7 cellular contexts compared by ENCODE assay signal in genomic region chr16:30065943-30066881, GRCh38. TPM values are rescaled to one million over a fixed set of nuclear protein-coding genes. Genes with fewer than 3 reads are reported as not detected.
DNase-seq lines count a peak whose midpoint lies in the region; ATAC-seq, FAIRE-seq and TF ChIP-seq lines count a peak whose summit lies in the region.

No MANE protein-coding gene starts in this region.

- no peak for TF ChIP-seq EP300 in GM12878 (IDR thresholded peaks at IDR 0.05; ENCODE audit: borderline replicate concordance in 1 of 2, control insufficient read depth in 1 of 2, low read depth in 2 of 2, low read length in 2 of 2)

- CTCF ChIA-PET in GM12878 (lab: Yijun Ruan, JAX): interaction anchor here (2.2 to 8.5 kb wide), 4 partner anchors 10 to 34 kb away, joined by 9 to 77 read pairs (median 30); partner anchors contain the start of genes PPP4C and TBX6

- H4K20me1 ChIP-seq in GM12878 (ENCODE audit: control insufficient read depth, insufficient read depth): peaks cover 24% of the 10 kb centered on the region

- H3K9me3 ChIP-seq in NT2/D1 (ENCODE audit: insufficient read depth, low read length): no peaks in the 10 kb centered on the region
- H3K9me3 ChIP-seq in GM12878 (replicated peaks; ENCODE audit: control insufficient read depth, insufficient read depth, low read length): no peaks in the 10 kb centered on the region

- no peak overlapping the region for H2AFZ ChIP-seq in GM12878 (ENCODE audit: control insufficient read depth, low read depth, low read length)

- no peak for TF ChIP-seq POLR2A in GM12878 (IDR thresholded peaks at IDR 0.05; ENCODE audit: low read depth, low read length)

- H3K4me3 ChIP-seq in NT2/D1 (ENCODE audit: insufficient read length, low read depth) (peak overlapping the region; percentile 98), GM12878 (peak overlapping the region; percentile 87), kidney epithelial cell (ENCODE audit: low read depth, low read length) (peak overlapping the region; percentile 90)

- BruUV-seq in GM12878 (replicated peaks; lab: Mats Ljungman, UMichigan): no TSS peak

- no peaks in the 10 kb centered on the region for H3K27me3 ChIP-seq in NT2/D1 (ENCODE audit: insufficient read depth, insufficient read length)
- H3K27me3 ChIP-seq in GM12878 (replicated peaks in 1 of 2; ENCODE audit: control insufficient read depth in 2 of 2, insufficient read depth in 2 of 2, low read length in 1 of 2): no peaks in the 10 kb centered on the region
- no peaks in the 10 kb centered on the region for H3K27me3 ChIP-seq in kidney epithelial cell (ENCODE audit: control insufficient read depth, insufficient read depth, low read length)

- H3K79me2 ChIP-seq in GM12878 (ENCODE audit: control insufficient read depth, insufficient read depth, low read length): peaks cover 68% of the 10 kb centered on the region

- RAD21 ChIA-PET in GM12878 (lab: Charles Lee; ENCODE audit: unreplicated experiment): interaction anchor here (0.9 to 3.7 kb wide), 10 partner anchors 11 to 563 kb away, joined by 3 to 42 read pairs (median 4); partner anchors contain the start of genes CORO1A, TAOK2 and TBX6

- peak; percentile 3 for ATAC-seq in GM21381 (IDR thresholded peaks at IDR 0.05; ENCODE audit: unreplicated experiment)
- peak; percentile 2; the same call in 1 of the 3 replicates for ATAC-seq in GM12878

- 3% methylated on average over 46 of the region's 48 CpGs for WGBS in GM12878 (ENCODE audit: insufficient coverage, insufficient replicate concordance, low lambda C conversion rate, missing lambda C conversion rate)

- H3K4me2 ChIP-seq in GM12878 (ENCODE audit: control insufficient read depth, insufficient read depth): peak overlapping the region; percentile 95

- no peak for DNase-seq in NT2/D1 (ENCODE audit: low read depth, low spot score)
- DNase-seq in GM12878 (ENCODE audit: low read depth, low spot score): no peak
- no peak for DNase-seq in kidney epithelial cell (ENCODE audit: low read depth)
- DNase-seq in stimulated activated CD8-positive, alpha-beta memory T cell treated with anti-CD3 and anti-CD28 coated beads, Interleukin-12 subunit alpha, Interleukin-12 subunit beta, amount 100 ng/mL, for 4 hours (ENCODE audit: low read depth): peak; percentile 32
- DNase-seq in globus pallidus (ENCODE audit: low spot score): no peak
- DNase-seq in NCI-H2107 treated with DMSO at 0.1 percent for 48 hours (lab: John Stamatoyannopoulos, UW; ENCODE audit: unreplicated experiment): no peak

- in situ Hi-C loops in GM12878 (cut with MboI): no loop called here

- H3K27ac ChIP-seq in GM12878 (ENCODE audit: control insufficient read depth, insufficient read depth): peak overlapping the region; percentile 94

- no peak for TF ChIP-seq CTCF in GM12878 (IDR thresholded peaks at IDR 0.05 in 2 of 3, conservative IDR thresholded peaks at IDR 0.05 in 1 of 3; ENCODE audit: control insufficient read depth in 2 of 3, extremely low read depth in 1 of 3, insufficient read depth in 1 of 3, low read depth in 3 of 3, low read length in 3 of 3)
- no peak for TF ChIP-seq CTCF in kidney epithelial cell (IDR thresholded peaks at IDR 0.05; ENCODE audit: insufficient read depth, low read length, poor library complexity, severe bottlenecking)

- TF ChIP-seq RAD21 in GM12878 (IDR thresholded peaks at IDR 0.05; ENCODE audit: insufficient read depth, low read depth, low read length): no peak

- H3K36me3 ChIP-seq in NT2/D1 (ENCODE audit: insufficient read depth, insufficient read length, low read length) (peaks cover 53% of the 10 kb centered on the region), GM12878 (ENCODE audit: control insufficient read depth in 2 of 2, insufficient read depth in 2 of 2, low read length in 1 of 2) (peaks cover 30 to 32% of the 10 kb centered on the region in 2 experiments), kidney epithelial cell (ENCODE audit: control insufficient read depth, insufficient read depth, low read length) (peaks cover 1% of the 10 kb centered on the region)

- FAIRE-seq in GM12878 (lab: Jason Lieb, UNC): no peak

- SMC1A ChIA-PET in GM12878 (lab: Charles Lee; ENCODE audit: uncharacterized antibody, unreplicated experiment): interaction anchor here (1.0 kb wide), 3 partner anchors 11 to 27 kb away, joined by 3 to 5 read pairs (median 4); no protein-coding TSS in a partner anchor

- POLR2A ChIA-PET in GM12878 (lab: Charles Lee): interaction anchor here (0.6 to 4.3 kb wide), 18 partner anchors 9 to 584 kb away, joined by 3 to 21 read pairs (median 5); partner anchors contain the start of genes KIF22, PPP4C, TAOK2 and TBX6

- H3K4me1 ChIP-seq in NT2/D1 (ENCODE audit: insufficient read depth, insufficient read length): peaks cover 33% of the 10 kb centered on the region
- H3K4me1 ChIP-seq in GM12878 (ENCODE audit: control insufficient read depth, insufficient read depth, low read length): peaks cover 30% of the 10 kb centered on the region

- H3K9ac ChIP-seq in NT2/D1 (ENCODE audit: insufficient read length, low read depth) (peak overlapping the region; percentile 99), GM12878 (ENCODE audit: control insufficient read depth, insufficient read depth, low read length) (peak overlapping the region; percentile 93)

- intact Hi-C loops in GM12878 (cut with micrococcal nuclease; ENCODE audit: unreplicated experiment): no loop called here

RNA-seq across cellular contexts. Expression of gene ALDOA, which starts 0.7 kb away (rescaled TPM):
- 235 and 245 TPM in 2 replicates for total RNA-seq in GM12878 (2013; cell fraction: nucleolus; rRNA removed)
- total RNA-seq in GM12878 (2014; rRNA removed) (1,247 and 1,393 TPM in 2 replicates), GM12878 (2014; rRNA removed; fragmentation: Illumina TruSeq; extraction: Trizol) (804 and 922 TPM in 2 replicates), GM12878 (2021) (1,355 and 1,356 TPM in 2 replicates), kidney epithelial cell (826 and 1,130 TPM in 2 replicates)
- polyA plus RNA-seq in GM12878 (2011; ENCODE audit: low read depth): 1,146 TPM
- polyA plus RNA-seq in GM12878 (2011; rRNA removed) (672 and 1,081 TPM in 2 replicates), GM12878 (2014; fragmentation: Illumina TruSeq; extraction: Trizol) (300 and 751 TPM in 2 replicates), GM12878 (2014; fragmentation: Nextera tagmentation; extraction: Ambion mirVana) (100 to 1,000 TPM; 218 to 335 TPM), GM12878 (2014; rRNA removed) (1,109 and 1,522 TPM in 2 replicates), GM12878 (2016; fragmentation: Nextera tagmentation; extraction: Ambion mirVana) (1,000 to 10,000 TPM; 2,119 to 2,339 TPM)
- 1,688 and 1,856 TPM in 2 replicates for polyA plus RNA-seq in GM12878 (2011; cell fraction: cytosol; rRNA removed)
- 1,192 and 1,238 TPM in 2 replicates for polyA plus RNA-seq in GM12878 (2011; cell fraction: nucleus; rRNA removed)
- polyA plus RNA-seq in GM12878 (2012): 1,728 and 2,147 TPM in 2 replicates
- polyA minus RNA-seq in GM12878 (2011; rRNA and poly(A)+ RNA removed): 879 and 1,597 TPM in 2 replicates
- 780 and 912 TPM in 2 replicates for polyA minus RNA-seq in GM12878 (2011; cell fraction: cytosol; rRNA and poly(A)+ RNA removed)
- polyA minus RNA-seq in GM12878 (2011; cell fraction: nucleus; rRNA and poly(A)+ RNA removed): 308 and 419 TPM in 2 replicates

RNA-seq across cellular contexts. Expression of gene PPP4C, which starts 9.6 kb away (rescaled TPM):
- total RNA-seq in GM12878 (2013; cell fraction: nucleolus; rRNA removed): 25.0 and 30.4 TPM in 2 replicates
- total RNA-seq in GM12878 (2014; rRNA removed) (93.4 and 118 TPM in 2 replicates), GM12878 (2014; rRNA removed; fragmentation: Illumina TruSeq; extraction: Trizol) (63.9 and 75.0 TPM in 2 replicates), GM12878 (2021) (130 and 132 TPM in 2 replicates), kidney epithelial cell (126 and 139 TPM in 2 replicates)
- 59.0 TPM for polyA plus RNA-seq in GM12878 (2011; ENCODE audit: low read depth)
- polyA plus RNA-seq in GM12878 (2011; rRNA removed) (73.0 and 143 TPM in 2 replicates), GM12878 (2014; fragmentation: Illumina TruSeq; extraction: Trizol) (34.5 and 83.7 TPM in 2 replicates), GM12878 (2014; fragmentation: Nextera tagmentation; extraction: Ambion mirVana) (10 to 100 TPM in 1 of 2 experiments, 1 to 10 TPM in 1; 2.7 to 18.8 TPM), GM12878 (2014; rRNA removed) (165 and 178 TPM in 2 replicates), GM12878 (2016; fragmentation: Nextera tagmentation; extraction: Ambion mirVana) (100 to 1,000 TPM; 194 to 240 TPM)
- polyA plus RNA-seq in GM12878 (2011; cell fraction: cytosol; rRNA removed): 224 and 278 TPM in 2 replicates
- polyA plus RNA-seq in GM12878 (2011; cell fraction: nucleus; rRNA removed): 130 and 151 TPM in 2 replicates
- polyA plus RNA-seq in GM12878 (2012): 94.4 and 102 TPM in 2 replicates
- 341 and 402 TPM in 2 replicates for polyA minus RNA-seq in GM12878 (2011; rRNA and poly(A)+ RNA removed)
- 82.1 and 104 TPM in 2 replicates for polyA minus RNA-seq in GM12878 (2011; cell fraction: cytosol; rRNA and poly(A)+ RNA removed)
- polyA minus RNA-seq in GM12878 (2011; cell fraction: nucleus; rRNA and poly(A)+ RNA removed): 27.3 and 42.2 TPM in 2 replicates

RNA-seq across cellular contexts. Expression of gene TBX6, which starts 25.5 kb away (rescaled TPM):
- total RNA-seq in GM12878 (2013; cell fraction: nucleolus; rRNA removed): 3.5 and 5.1 TPM in 2 replicates
- 0.40 and 0.44 TPM in 2 replicates for total RNA-seq in GM12878 (2014; rRNA removed)
- total RNA-seq in GM12878 (2014; rRNA removed; fragmentation: Illumina TruSeq; extraction: Trizol): 0.09 and 0.18 TPM in 2 replicates
- total RNA-seq in GM12878 (2021): 0.54 and 1.0 TPM in 2 replicates
- 0.35 TPM for polyA plus RNA-seq in GM12878 (2011; ENCODE audit: low read depth)
- polyA plus RNA-seq in GM12878 (2011; rRNA removed): 0.19 and 0.39 TPM in 2 replicates
- polyA plus RNA-seq in GM12878 (2011; cell fraction: cytosol; rRNA removed): 0.49 and 0.57 TPM in 2 replicates
- 2.5 and 2.6 TPM in 2 replicates for polyA plus RNA-seq in GM12878 (2011; cell fraction: nucleus; rRNA removed)
- 1.3 and 1.7 TPM in 2 replicates for polyA plus RNA-seq in GM12878 (2012)
- 0.24 TPM in 1 of 2 replicates, not detected in the other for polyA plus RNA-seq in GM12878 (2014; fragmentation: Illumina TruSeq; extraction: Trizol)
- polyA plus RNA-seq in GM12878 (2014; fragmentation: Nextera tagmentation; extraction: Ambion mirVana): not detected
- 0.20 and 0.90 TPM in 2 replicates for polyA plus RNA-seq in GM12878 (2014; rRNA removed)
- polyA plus RNA-seq in GM12878 (2016; fragmentation: Nextera tagmentation; extraction: Ambion mirVana): under 1 TPM; 0.08 to 0.15 TPM
- polyA minus RNA-seq in GM12878 (2011; rRNA and poly(A)+ RNA removed): 1.1 TPM in 1 of 2 replicates, not detected in the other
- not detected in 2 replicates for polyA minus RNA-seq in GM12878 (2011; cell fraction: cytosol; rRNA and poly(A)+ RNA removed)
- polyA minus RNA-seq in GM12878 (2011; cell fraction: nucleus; rRNA and poly(A)+ RNA removed): 1.3 and 1.8 TPM in 2 replicates
- total RNA-seq in kidney epithelial cell: 0.55 and 0.58 TPM in 2 replicates

RNA-seq across cellular contexts. Expression of gene YPEL3, which starts 29.8 kb away (rescaled TPM):
- 16.5 and 18.6 TPM in 2 replicates for total RNA-seq in GM12878 (2013; cell fraction: nucleolus; rRNA removed)
- total RNA-seq in GM12878 (2014; rRNA removed) (7.5 and 11.5 TPM in 2 replicates), GM12878 (2014; rRNA removed; fragmentation: Illumina TruSeq; extraction: Trizol) (5.1 and 5.3 TPM in 2 replicates), GM12878 (2021) (13.3 and 13.8 TPM in 2 replicates), kidney epithelial cell (25.5 and 32.3 TPM in 2 replicates)
- polyA plus RNA-seq in GM12878 (2011; ENCODE audit: low read depth): 17.1 TPM
- polyA plus RNA-seq in GM12878 (2011; rRNA removed) (7.3 and 12.7 TPM in 2 replicates), GM12878 (2014; fragmentation: Illumina TruSeq; extraction: Trizol) (1.6 and 6.2 TPM in 2 replicates), GM12878 (2014; fragmentation: Nextera tagmentation; extraction: Ambion mirVana) (1 to 10 TPM; 1.3 to 3.1 TPM), GM12878 (2014; rRNA removed) (18.0 and 25.0 TPM in 2 replicates), GM12878 (2016; fragmentation: Nextera tagmentation; extraction: Ambion mirVana) (10 to 100 TPM; 19.1 to 22.0 TPM)
- 23.5 and 24.7 TPM in 2 replicates for polyA plus RNA-seq in GM12878 (2011; cell fraction: cytosol; rRNA removed)
- 30.2 and 30.8 TPM in 2 replicates for polyA plus RNA-seq in GM12878 (2011; cell fraction: nucleus; rRNA removed)
- polyA plus RNA-seq in GM12878 (2012): 59.4 and 63.5 TPM in 2 replicates
- 5.0 and 8.5 TPM in 2 replicates for polyA minus RNA-seq in GM12878 (2011; rRNA and poly(A)+ RNA removed)
- polyA minus RNA-seq in GM12878 (2011; cell fraction: cytosol; rRNA and poly(A)+ RNA removed): 4.7 and 4.9 TPM in 2 replicates
- polyA minus RNA-seq in GM12878 (2011; cell fraction: nucleus; rRNA and poly(A)+ RNA removed): 6.9 and 12.4 TPM in 2 replicates

RNA-seq across cellular contexts. Expression of gene TLCD3B, which starts 35.1 kb away (rescaled TPM):
- total RNA-seq in GM12878 (2013; cell fraction: nucleolus; rRNA removed): 0.76 TPM in 1 of 2 replicates, not detected in the other
- total RNA-seq in GM12878 (2014; rRNA removed) (0.22 TPM in 1 of 2 replicates, not detected in the other), GM12878 (2014; rRNA removed; fragmentation: Illumina TruSeq; extraction: Trizol) (0.13 TPM in 1 of 2 replicates, not detected in the other), GM12878 (2021) (0.29 and 0.51 TPM in 2 replicates), kidney epithelial cell (not detected in 2 replicates)
- 0.29 TPM for polyA plus RNA-seq in GM12878 (2011; ENCODE audit: low read depth)
- polyA plus RNA-seq in GM12878 (2011; rRNA removed) (0.08 and 0.12 TPM in 2 replicates), GM12878 (2014; fragmentation: Illumina TruSeq; extraction: Trizol) (0.35 TPM in 1 of 2 replicates, not detected in the other), GM12878 (2014; fragmentation: Nextera tagmentation; extraction: Ambion mirVana) (under 1 TPM in 1 of 2 experiments, not detected in 1; 0.05 TPM), GM12878 (2014; rRNA removed) (0.22 and 0.28 TPM in 2 replicates), GM12878 (2016; fragmentation: Nextera tagmentation; extraction: Ambion mirVana) (not detected)
- 0.10 and 0.20 TPM in 2 replicates for polyA plus RNA-seq in GM12878 (2011; cell fraction: cytosol; rRNA removed)
- 1.4 and 1.6 TPM in 2 replicates for polyA plus RNA-seq in GM12878 (2011; cell fraction: nucleus; rRNA removed)
- 0.43 and 0.46 TPM in 2 replicates for polyA plus RNA-seq in GM12878 (2012)
- polyA minus RNA-seq in GM12878 (2011; rRNA and poly(A)+ RNA removed): 0.26 and 0.29 TPM in 2 replicates
- polyA minus RNA-seq in GM12878 (2011; cell fraction: cytosol; rRNA and poly(A)+ RNA removed): not detected in 2 replicates
- polyA minus RNA-seq in GM12878 (2011; cell fraction: nucleus; rRNA and poly(A)+ RNA removed): not detected in 2 replicates
